Comparison of ENCODE assay signal across 29 cellular contexts in genomic region chr10:76338187-76338586, GRCh38.
"Had no signal": no experiment of that assay in that cellular context is flagged by ENCODE, and none has a peak within 500 bp of the region (broad histone marks: within the 10 kb centered on the region; RNA-seq: fewer than 3 reads in every experiment).

No MANE protein-coding gene starts in this region.

- H3K36me3 ChIP-seq: esophagus squamous epithelium, lower lobe of right lung, thoracic aorta, WERI-Rb-1 had no signal

- H3K27ac ChIP-seq: epithelial cell of prostate, esophagus squamous epithelium, lower lobe of right lung, thoracic aorta, WERI-Rb-1 had no signal

- H3K9me3 ChIP-seq: esophagus squamous epithelium, lower lobe of right lung, thoracic aorta had no signal

- DNase-seq: activated CD4-positive, alpha-beta memory T cell treated with anti-CD3 and anti-CD28 coated beads, Interleukin-2, amount 10 ng/mL, durations not matched to agents 7 days and 5 days; activated CD4-positive, alpha-beta T cell treated with anti-CD3 and anti-CD28 coated beads, Interleukin-2, amount 10 ng/mL, durations not matched to agents 24 days and 14 days; activated CD8-positive, alpha-beta memory T cell treated with anti-CD3 and anti-CD28 coated beads, Interleukin-2, amount 50 U/mL, for 48 hours; activated gamma-delta T cell treated with Interleukin-2 at 50 U/mL for 16 hours; activated naive CD4-positive, alpha-beta T cell treated with anti-CD3 and anti-CD28 coated beads, Interleukin-2, amount 50 U/mL, for 16 hours; activated T-cell treated with anti-CD3 and anti-CD28 coated beads, Interleukin-2, amount 50 U/mL, for 24 hours; amniotic stem cell; caudate nucleus; effector CD4-positive, alpha-beta T cell; esophagus squamous epithelium; foreskin melanocyte; lower lobe of right lung; mesendoderm; natural killer cell; stimulated activated CD4-positive, alpha-beta T cell treated with anti-CD3 and anti-CD28 coated beads, Interleukin-4, amount 100 ng/mL, for 24 hours; T-helper 17 cell; T1000; trophoblast cell; WERI-Rb-1 had no signal

- H3K36me3 Mint-ChIP-seq: natural killer cell; stimulated activated effector memory CD8-positive, alpha-beta T cell treated with anti-CD3 and anti-CD28 coated beads, Interleukin-12 subunit alpha, Interleukin-12 subunit beta, amount 100 ng/mL, for 72 hours had no signal

- H3K4me3 ChIP-seq: esophagus squamous epithelium, lower lobe of right lung, skin epidermis, thoracic aorta had no signal

- H3K9me3 Mint-ChIP-seq: activated CD4-positive, alpha-beta memory T cell treated with anti-CD3 and anti-CD28 coated beads, Interleukin-2, amount 10 ng/mL, durations not matched to agents 7 days and 5 days; activated CD4-positive, alpha-beta T cell treated with anti-CD3 and anti-CD28 coated beads, Interleukin-2, amount 10 ng/mL, durations not matched to agents 24 days and 14 days; activated T-cell treated with anti-CD3 and anti-CD28 coated beads, Interleukin-2, amount 50 U/mL, for 24 hours; activated T-helper 17 cell treated with anti-CD3 and anti-CD28 coated beads, Interleukin-2, amount 50 U/mL, for 72 hours; stimulated activated naive CD8-positive, alpha-beta T cell treated with anti-CD3 and anti-CD28 coated beads, Interleukin-15, Interleukin-2, amounts not matched to agents 100 ng/mL and 50 ng/mL, for 24 hours had no signal

- H3K27ac Mint-ChIP-seq: activated CD4-positive, alpha-beta memory T cell treated with anti-CD3 and anti-CD28 coated beads, Interleukin-2, amount 10 ng/mL, durations not matched to agents 7 days and 5 days; activated CD4-positive, alpha-beta T cell treated with anti-CD3 and anti-CD28 coated beads, Interleukin-2, amount 10 ng/mL, durations not matched to agents 24 days and 14 days; activated T-cell treated with anti-CD3 and anti-CD28 coated beads, Interleukin-2, amount 50 U/mL, for 24 hours; activated T-helper 17 cell treated with anti-CD3 and anti-CD28 coated beads, Interleukin-2, amount 50 U/mL, for 72 hours; natural killer cell; stimulated activated effector memory CD8-positive, alpha-beta T cell treated with anti-CD3 and anti-CD28 coated beads, Interleukin-12 subunit alpha, Interleukin-12 subunit beta, amount 100 ng/mL, for 72 hours; stimulated activated naive CD8-positive, alpha-beta T cell treated with anti-CD3 and anti-CD28 coated beads, Interleukin-15, Interleukin-2, amounts not matched to agents 100 ng/mL and 50 ng/mL, for 24 hours; T-helper 17 cell had no signal

- H3K4me3 Mint-ChIP-seq: activated CD4-positive, alpha-beta memory T cell treated with anti-CD3 and anti-CD28 coated beads, Interleukin-2, amount 10 ng/mL, durations not matched to agents 7 days and 5 days; activated CD4-positive, alpha-beta T cell treated with anti-CD3 and anti-CD28 coated beads, Interleukin-2, amount 10 ng/mL, durations not matched to agents 24 days and 14 days; activated T-cell treated with anti-CD3 and anti-CD28 coated beads, Interleukin-2, amount 50 U/mL, for 24 hours; activated T-helper 17 cell treated with anti-CD3 and anti-CD28 coated beads, Interleukin-2, amount 50 U/mL, for 72 hours; natural killer cell; stimulated activated effector memory CD8-positive, alpha-beta T cell treated with anti-CD3 and anti-CD28 coated beads, Interleukin-12 subunit alpha, Interleukin-12 subunit beta, amount 100 ng/mL, for 72 hours; stimulated activated naive CD8-positive, alpha-beta T cell treated with anti-CD3 and anti-CD28 coated beads, Interleukin-15, Interleukin-2, amounts not matched to agents 100 ng/mL and 50 ng/mL, for 24 hours; T-helper 17 cell had no signal

- FAIRE-seq: urothelium cell line had no signal

- H3K27me3 Mint-ChIP-seq: activated CD4-positive, alpha-beta memory T cell treated with anti-CD3 and anti-CD28 coated beads, Interleukin-2, amount 10 ng/mL, durations not matched to agents 7 days and 5 days; activated CD4-positive, alpha-beta T cell treated with anti-CD3 and anti-CD28 coated beads, Interleukin-2, amount 10 ng/mL, durations not matched to agents 24 days and 14 days; activated T-cell treated with anti-CD3 and anti-CD28 coated beads, Interleukin-2, amount 50 U/mL, for 24 hours; stimulated activated naive CD8-positive, alpha-beta T cell treated with anti-CD3 and anti-CD28 coated beads, Interleukin-15, Interleukin-2, amounts not matched to agents 100 ng/mL and 50 ng/mL, for 24 hours; T-helper 17 cell had no signal

- ATAC-seq: activated CD4-positive, CD25-positive, alpha-beta regulatory T cell treated with anti-CD3 and anti-CD28 coated beads, Interleukin-2, amount 50 U/mL, for 24 hours; activated T-helper 17 cell treated with anti-CD3 and anti-CD28 coated beads, Interleukin-2, amount 50 U/mL, for 72 hours; left lobe of liver; lower lobe of right lung; natural killer cell; sciatic nerve; stimulated activated effector memory CD8-positive, alpha-beta T cell treated with anti-CD3 and anti-CD28 coated beads, Interleukin-12 subunit alpha, Interleukin-12 subunit beta, amount 100 ng/mL, for 72 hours; T-helper 17 cell had no signal

- H3K27me3 ChIP-seq: esophagus squamous epithelium had no signal

- H3K4me1 Mint-ChIP-seq: activated CD4-positive, alpha-beta memory T cell treated with anti-CD3 and anti-CD28 coated beads, Interleukin-2, amount 10 ng/mL, durations not matched to agents 7 days and 5 days; activated CD4-positive, alpha-beta T cell treated with anti-CD3 and anti-CD28 coated beads, Interleukin-2, amount 10 ng/mL, durations not matched to agents 24 days and 14 days; activated T-helper 17 cell treated with anti-CD3 and anti-CD28 coated beads, Interleukin-2, amount 50 U/mL, for 72 hours; stimulated activated effector memory CD8-positive, alpha-beta T cell treated with anti-CD3 and anti-CD28 coated beads, Interleukin-12 subunit alpha, Interleukin-12 subunit beta, amount 100 ng/mL, for 72 hours; T-helper 17 cell had no signal
